1 cellular context compared by ENCODE assay signal in genomic region chr4:147299205-147299604, GRCh38.
TF ChIP-seq lines count a peak whose summit lies in the region.

No MANE protein-coding gene starts in this region.

TF ChIP-seq in GM23338, 12 proteins besides CTCF, POLR2A, EP300 and RAD21 (continued from another document):
- TF ChIP-seq, protein P1, sequence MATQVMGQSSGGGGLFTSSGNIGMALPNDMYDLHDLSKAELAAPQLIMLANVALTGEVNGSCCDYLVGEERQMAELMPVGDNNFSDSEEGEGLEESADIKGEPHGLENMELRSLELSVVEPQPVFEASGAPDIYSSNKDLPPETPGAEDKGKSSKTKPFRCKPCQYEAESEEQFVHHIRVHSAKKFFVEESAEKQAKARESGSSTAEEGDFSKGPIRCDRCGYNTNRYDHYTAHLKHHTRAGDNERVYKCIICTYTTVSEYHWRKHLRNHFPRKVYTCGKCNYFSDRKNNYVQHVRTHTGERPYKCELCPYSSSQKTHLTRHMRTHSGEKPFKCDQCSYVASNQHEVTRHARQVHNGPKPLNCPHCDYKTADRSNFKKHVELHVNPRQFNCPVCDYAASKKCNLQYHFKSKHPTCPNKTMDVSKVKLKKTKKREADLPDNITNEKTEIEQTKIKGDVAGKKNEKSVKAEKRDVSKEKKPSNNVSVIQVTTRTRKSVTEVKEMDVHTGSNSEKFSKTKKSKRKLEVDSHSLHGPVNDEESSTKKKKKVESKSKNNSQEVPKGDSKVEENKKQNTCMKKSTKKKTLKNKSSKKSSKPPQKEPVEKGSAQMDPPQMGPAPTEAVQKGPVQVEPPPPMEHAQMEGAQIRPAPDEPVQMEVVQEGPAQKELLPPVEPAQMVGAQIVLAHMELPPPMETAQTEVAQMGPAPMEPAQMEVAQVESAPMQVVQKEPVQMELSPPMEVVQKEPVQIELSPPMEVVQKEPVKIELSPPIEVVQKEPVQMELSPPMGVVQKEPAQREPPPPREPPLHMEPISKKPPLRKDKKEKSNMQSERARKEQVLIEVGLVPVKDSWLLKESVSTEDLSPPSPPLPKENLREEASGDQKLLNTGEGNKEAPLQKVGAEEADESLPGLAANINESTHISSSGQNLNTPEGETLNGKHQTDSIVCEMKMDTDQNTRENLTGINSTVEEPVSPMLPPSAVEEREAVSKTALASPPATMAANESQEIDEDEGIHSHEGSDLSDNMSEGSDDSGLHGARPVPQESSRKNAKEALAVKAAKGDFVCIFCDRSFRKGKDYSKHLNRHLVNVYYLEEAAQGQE (IDR thresholded peaks at IDR 0.05; ENCODE audit: unreplicated experiment) = no peak
- TF ChIP-seq EZH2 (IDR thresholded peaks at IDR 0.05; ENCODE audit: low read depth, unreplicated experiment) (no peak), POLR2AphosphoS5 (IDR thresholded peaks at IDR 0.05; ENCODE audit: low read depth) (no peak), ZNF462 (CRISPR knock-in tag; IDR thresholded peaks at IDR 0.05) (no peak), EZH2phosphoT487 (IDR thresholded peaks at IDR 0.05; ENCODE audit: unreplicated experiment) (no peak), NANOG (IDR thresholded peaks at IDR 0.05; ENCODE audit: borderline replicate concordance) (no peak), JUNB (IDR thresholded peaks at IDR 0.05; ENCODE audit: unreplicated experiment) (no peak), ZNF114 (CRISPR knock-in tag; IDR thresholded peaks at IDR 0.05) (no peak)
- TF ChIP-seq, protein P2, sequence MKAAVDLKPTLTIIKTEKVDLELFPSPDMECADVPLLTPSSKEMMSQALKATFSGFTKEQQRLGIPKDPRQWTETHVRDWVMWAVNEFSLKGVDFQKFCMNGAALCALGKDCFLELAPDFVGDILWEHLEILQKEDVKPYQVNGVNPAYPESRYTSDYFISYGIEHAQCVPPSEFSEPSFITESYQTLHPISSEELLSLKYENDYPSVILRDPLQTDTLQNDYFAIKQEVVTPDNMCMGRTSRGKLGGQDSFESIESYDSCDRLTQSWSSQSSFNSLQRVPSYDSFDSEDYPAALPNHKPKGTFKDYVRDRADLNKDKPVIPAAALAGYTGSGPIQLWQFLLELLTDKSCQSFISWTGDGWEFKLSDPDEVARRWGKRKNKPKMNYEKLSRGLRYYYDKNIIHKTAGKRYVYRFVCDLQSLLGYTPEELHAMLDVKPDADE (IDR thresholded peaks at IDR 0.05) = no peak
